In the genomic region with DNA sequence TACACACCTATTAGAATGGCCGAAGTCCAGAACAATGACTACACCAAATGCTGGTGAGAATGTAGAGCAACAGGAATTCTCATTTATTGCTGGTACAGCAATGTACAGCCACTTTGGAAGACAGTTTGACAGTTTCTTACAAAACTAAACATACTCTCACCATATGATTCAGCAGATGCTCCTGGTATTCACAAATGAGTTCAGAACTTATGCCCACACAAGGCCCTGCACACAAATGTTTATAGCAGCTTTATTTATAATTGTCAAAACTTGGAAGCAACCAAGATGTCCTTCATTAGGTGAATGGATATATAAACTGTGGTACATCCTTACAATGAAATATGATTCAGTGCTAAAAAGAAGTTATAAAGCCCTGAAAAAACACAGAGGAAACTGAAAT, we compare ENCODE assay signal across 4 cellular contexts. TPM values are rescaled to one million over a fixed set of nuclear protein-coding genes. Genes with fewer than 3 reads are reported as not detected.
"Had no signal": no experiment of that assay in that cellular context is flagged by ENCODE, and none has a peak within 500 bp of the region (broad histone marks: within the 10 kb centered on the region; RNA-seq: fewer than 3 reads in every experiment).

No MANE protein-coding gene starts in this region.

- ATAC-seq: GM12878 had no signal

- DNase-seq: GDM1, GF-D8 had no signal

- H3K4me3 ChIP-seq: GM12878 had no signal

RNA-seq across cellular contexts. Expression of gene PTHLH, which starts 38.3 kb away (rescaled TPM):
- total RNA-seq: G401, GM12878 had no signal
